In genomic region chr3:48400824-48401433, GRCh38 we compare ENCODE assay signal across 8 cellular contexts. TPM values are rescaled to one million over a fixed set of nuclear protein-coding genes. Genes with fewer than 3 reads are reported as not detected.
A peak's percentile ranks its signal among the peaks of the same experiment; 100 is the strongest.
DNase-seq lines count a peak whose midpoint lies in the region; ATAC-seq and TF ChIP-seq lines count a peak whose summit lies in the region.

No MANE protein-coding gene starts in this region.

- TF ChIP-seq POLR2A in GM18505 (IDR thresholded peaks at IDR 0.05; ENCODE audit: borderline replicate concordance, extremely low read depth, insufficient read depth, insufficient read length) = no peak

- DNase-seq in SIG-M5 treated with dmso at 0.1 percent for 504 hours (lab: John Stamatoyannopoulos, UW; ENCODE audit: unreplicated experiment) = peak; percentile 33
- DNase-seq in SIG-M5 (lab: John Stamatoyannopoulos, UW) = no peak
- peak; percentile 1 for DNase-seq in NCI-H2107 treated with DMSO at 0.1 percent for 48 hours (lab: John Stamatoyannopoulos, UW; ENCODE audit: unreplicated experiment)
- peak; percentile 31 to 58 for DNase-seq in activated CD4-positive, alpha-beta T cell treated with anti-CD3 and anti-CD28 coated beads, Interleukin-2, amount 50 U/mL, for 24 hours (ENCODE audit: low read depth in 1 of 2, low spot score in 1 of 2)
- DNase-seq in effector CD8-positive, alpha-beta T cell (lab: John Stamatoyannopoulos, UW) = peak; percentile 55
- peak; percentile 61 to 79 for DNase-seq in lung microvascular endothelial cell (ENCODE audit: low read depth in 2 of 2)
- DNase-seq in stimulated activated CD8-positive, alpha-beta memory T cell treated with anti-CD3 and anti-CD28 coated beads, Interleukin-2, amount 100 ng/mL, for 48 hours (ENCODE audit: low read depth in 2 of 2) = peak; percentile 14 to 26

- ATAC-seq in GM18505 (IDR thresholded peaks at IDR 0.05; ENCODE audit: unreplicated experiment) = no peak

RNA-seq across cellular contexts. Expression of gene FBXW12, which starts 28.9 kb away (rescaled TPM):
- not detected in 2 replicates for total RNA-seq in lung microvascular endothelial cell

RNA-seq across cellular contexts. Expression of gene PLXNB1, which starts 29.0 kb away (rescaled TPM):
- total RNA-seq in lung microvascular endothelial cell = 16.1 and 17.0 TPM in 2 replicates

RNA-seq across cellular contexts. Expression of gene CCDC51, which starts 39.0 kb away (rescaled TPM):
- total RNA-seq in lung microvascular endothelial cell = 8.9 and 10.1 TPM in 2 replicates

RNA-seq across cellular contexts. Expression of gene TMA7, which starts 39.1 kb away (rescaled TPM):
- 237 and 246 TPM in 2 replicates for total RNA-seq in lung microvascular endothelial cell

RNA-seq across cellular contexts. Expression of gene ATRIP, which starts 45.6 kb away (rescaled TPM):
- total RNA-seq in lung microvascular endothelial cell = 3.7 and 4.6 TPM in 2 replicates
